ENCODE assay signal across 27 cellular contexts in genomic region chr11:10534331-10534730, GRCh38. TPM values are rescaled to one million over a fixed set of nuclear protein-coding genes. Genes with fewer than 3 reads are reported as not detected.
"Had no signal": no experiment of that assay in that cellular context is flagged by ENCODE, and none has a peak within 500 bp of the region (broad histone marks: within the 10 kb centered on the region; RNA-seq: fewer than 3 reads in every experiment).

No MANE protein-coding gene starts in this region.

- H3K9ac ChIP-seq: SK-N-SH had no signal

- H3K9me3 Mint-ChIP-seq: activated CD8-positive, alpha-beta T cell treated with anti-CD3 and anti-CD28 coated beads for 36 hours; activated naive CD4-positive, alpha-beta T cell treated with anti-CD3 and anti-CD28 coated beads, Interleukin-2, amount 50 U/mL, for 24 hours; activated T-cell treated with anti-CD3 and anti-CD28 coated beads, Interleukin-2, amount 50 U/mL, for 72 hours had no signal

- H3K27me3 Mint-ChIP-seq: activated CD8-positive, alpha-beta T cell treated with anti-CD3 and anti-CD28 coated beads for 36 hours; activated naive CD4-positive, alpha-beta T cell treated with anti-CD3 and anti-CD28 coated beads, Interleukin-2, amount 50 U/mL, for 24 hours had no signal

- H3K4me3 ChIP-seq: ascending aorta, body of pancreas, MG63, Peyer's patch, SJCRH30 had no signal

- H3K27ac Mint-ChIP-seq: activated CD8-positive, alpha-beta T cell treated with anti-CD3 and anti-CD28 coated beads for 36 hours; activated naive CD4-positive, alpha-beta T cell treated with anti-CD3 and anti-CD28 coated beads, Interleukin-2, amount 50 U/mL, for 24 hours had no signal

- H3K4me3 Mint-ChIP-seq: activated CD8-positive, alpha-beta T cell treated with anti-CD3 and anti-CD28 coated beads for 36 hours; activated naive CD4-positive, alpha-beta T cell treated with anti-CD3 and anti-CD28 coated beads, Interleukin-2, amount 50 U/mL, for 24 hours; activated T-cell treated with anti-CD3 and anti-CD28 coated beads, Interleukin-2, amount 50 U/mL, for 72 hours had no signal

- H3K27ac ChIP-seq: ascending aorta, body of pancreas, Peyer's patch, RWPE1, SJCRH30, WERI-Rb-1 had no signal

- DNase-seq: activated CD4-positive, alpha-beta T cell treated with anti-CD3 and anti-CD28 coated beads for 4 hours; activated CD8-positive, alpha-beta memory T cell treated with anti-CD3 and anti-CD28 coated beads, Interleukin-2, amount 50 U/mL, for 4 hours; activated CD8-positive, alpha-beta T cell treated with anti-CD3 and anti-CD28 coated beads for 36 hours; activated T-cell treated with anti-CD3 and anti-CD28 coated beads, Interleukin-2, amount 50 U/mL, for 72 hours; body of pancreas; central memory CD4-positive, alpha-beta T cell; MG63; NCI-H1092; NCI-H1417; NCI-H1694; NCI-H2029; NCI-H345; NCI-H510A; NCI-H526 treated with DMSO at 0.1 percent for 48 hours; NCI-H82; Peyer's patch; Right ventricle myocardium superior; SJCRH30; SK-N-SH; T-helper 1 cell; WERI-Rb-1 had no signal

- ATAC-seq: activated CD4-positive, CD25-positive, alpha-beta regulatory T cell treated with anti-CD3 and anti-CD28 coated beads, Interleukin-2, amount 50 U/mL, for 24 hours; activated CD8-positive, alpha-beta T cell treated with anti-CD3 and anti-CD28 coated beads for 36 hours; activated T-cell treated with anti-CD3 and anti-CD28 coated beads, Interleukin-2, amount 50 U/mL, for 72 hours; body of pancreas had no signal

- H3K27me3 ChIP-seq: ascending aorta, body of pancreas, MG63, Peyer's patch, SJCRH30 had no signal

- H3K4me1 ChIP-seq: body of pancreas, Peyer's patch, SJCRH30 had no signal

- H3K9me3 ChIP-seq: ascending aorta, body of pancreas, MG63, Peyer's patch, SJCRH30, SK-N-SH had no signal

- H3K4me2 ChIP-seq: SK-N-SH had no signal

RNA-seq across cellular contexts. Expression of gene LYVE1, which starts 34.1 kb away (rescaled TPM):
- total RNA-seq: activated CD8-positive, alpha-beta T cell treated with anti-CD3 and anti-CD28 coated beads for 36 hours; activated T-cell treated with anti-CD3 and anti-CD28 coated beads, Interleukin-2, amount 50 U/mL, for 72 hours; bronchial epithelial cell; SJCRH30; T-helper 2 cell treated with Interferon-gamma antibody and Interleukin-4, amounts not matched to agents 100 ng/mL and 5 ng/mL, for 36 hours had no signal
- polyA plus RNA-seq: SK-N-SH had no signal
